Comparison of ENCODE assay signal across 2 cellular contexts in the genomic region with DNA sequence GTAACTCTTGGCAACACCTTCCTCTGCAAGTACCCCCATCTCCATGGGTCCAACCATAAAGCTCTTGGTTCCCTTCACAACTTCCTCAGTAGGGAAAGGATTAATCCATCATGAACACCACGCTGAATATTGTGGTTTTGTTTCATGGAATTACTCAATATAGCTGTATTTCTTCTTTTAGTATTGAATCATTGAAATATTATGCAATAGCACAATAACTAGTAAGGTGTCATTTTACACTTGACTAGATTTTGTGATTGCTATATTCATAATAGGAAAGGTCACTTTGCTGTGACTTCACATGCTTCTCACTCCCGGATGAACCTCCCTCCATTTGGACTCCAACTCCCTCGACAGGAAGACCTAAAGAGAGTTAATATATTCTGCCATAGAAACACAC.
A peak's percentile ranks its signal among the peaks of the same experiment; 100 is the strongest.
TF ChIP-seq lines count a peak whose summit lies in the region.

No MANE protein-coding gene starts in this region.

TF ChIP-seq in IMR-90, 13 proteins besides CTCF, POLR2A, EP300 and RAD21:
- TF ChIP-seq, protein P1, sequence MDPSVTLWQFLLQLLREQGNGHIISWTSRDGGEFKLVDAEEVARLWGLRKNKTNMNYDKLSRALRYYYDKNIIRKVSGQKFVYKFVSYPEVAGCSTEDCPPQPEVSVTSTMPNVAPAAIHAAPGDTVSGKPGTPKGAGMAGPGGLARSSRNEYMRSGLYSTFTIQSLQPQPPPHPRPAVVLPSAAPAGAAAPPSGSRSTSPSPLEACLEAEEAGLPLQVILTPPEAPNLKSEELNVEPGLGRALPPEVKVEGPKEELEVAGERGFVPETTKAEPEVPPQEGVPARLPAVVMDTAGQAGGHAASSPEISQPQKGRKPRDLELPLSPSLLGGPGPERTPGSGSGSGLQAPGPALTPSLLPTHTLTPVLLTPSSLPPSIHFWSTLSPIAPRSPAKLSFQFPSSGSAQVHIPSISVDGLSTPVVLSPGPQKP (IDR thresholded peaks at IDR 0.05; ENCODE audit: borderline replicate concordance, low read depth, low read length): no peak
- no peak for TF ChIP-seq RCOR1 (IDR thresholded peaks at IDR 0.05; ENCODE audit: insufficient replicate concordance, low read length)
- no peak for TF ChIP-seq NFE2L2 (IDR thresholded peaks at IDR 0.05; ENCODE audit: low read depth, low read length)
- 0 out of 2 replicates have a peak, but pooled peaks have one; percentile 17 for TF ChIP-seq CEBPB (IDR thresholded peaks at IDR 0.05; ENCODE audit: low read depth, low read length)
- TF ChIP-seq MAFK (IDR thresholded peaks at IDR 0.05; ENCODE audit: low read depth, low read length): no peak
TF ChIP-seq in IMR-90: peak in this region for 1.

TF ChIP-seq in HepG2, 621 proteins besides CTCF, POLR2A, EP300 and RAD21:
- TF ChIP-seq, protein P2, sequence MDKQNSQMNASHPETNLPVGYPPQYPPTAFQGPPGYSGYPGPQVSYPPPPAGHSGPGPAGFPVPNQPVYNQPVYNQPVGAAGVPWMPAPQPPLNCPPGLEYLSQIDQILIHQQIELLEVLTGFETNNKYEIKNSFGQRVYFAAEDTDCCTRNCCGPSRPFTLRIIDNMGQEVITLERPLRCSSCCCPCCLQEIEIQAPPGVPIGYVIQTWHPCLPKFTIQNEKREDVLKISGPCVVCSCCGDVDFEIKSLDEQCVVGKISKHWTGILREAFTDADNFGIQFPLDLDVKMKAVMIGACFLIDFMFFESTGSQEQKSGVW (CRISPR knock-in tag; IDR thresholded peaks at IDR 0.05; ENCODE audit: borderline replicate concordance): no peak
- no peak for TF ChIP-seq ZNF460 (CRISPR knock-in tag; IDR thresholded peaks at IDR 0.05; ENCODE audit: borderline replicate concordance)
- TF ChIP-seq CEBPB (IDR thresholded peaks at IDR 0.05; ENCODE audit: borderline replicate concordance, low read depth, low read length): peak; percentile 48
- no peak for TF ChIP-seq ZBTB1 (CRISPR knock-in tag; IDR thresholded peaks at IDR 0.05; ENCODE audit: borderline replicate concordance)
- TF ChIP-seq ZNF891 (CRISPR knock-in tag; IDR thresholded peaks at IDR 0.05): no peak
